Comparison of ENCODE assay signal across 2 cellular contexts in the genomic region with DNA sequence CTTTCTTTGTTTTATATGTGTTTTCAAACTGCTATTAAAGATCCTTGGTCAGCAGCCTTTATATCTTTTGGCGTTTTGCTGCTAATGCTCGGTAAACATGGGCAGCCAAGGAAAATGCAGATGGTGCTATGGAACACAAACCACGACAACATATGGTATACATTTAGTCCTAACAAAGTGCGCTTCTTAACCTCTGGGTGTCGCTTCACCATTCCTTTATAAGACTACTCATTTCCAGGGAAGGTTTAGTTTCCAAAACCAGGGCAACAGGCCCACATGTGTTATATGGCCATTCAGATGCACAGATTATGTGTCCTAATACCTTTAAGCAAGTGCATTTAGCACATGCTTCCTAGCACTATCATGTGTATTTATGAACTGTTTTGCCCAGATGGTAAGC.
A peak's percentile ranks its signal among the peaks of the same experiment; 100 is the strongest.
TF ChIP-seq lines count a peak whose summit lies in the region.

No MANE protein-coding gene starts in this region.

TF ChIP-seq in IMR-90, 13 proteins besides CTCF, POLR2A, EP300 and RAD21:
- TF ChIP-seq MAZ (IDR thresholded peaks at IDR 0.05; ENCODE audit: borderline replicate concordance, low read depth, low read length) (no peak), SMC3 (IDR thresholded peaks at IDR 0.05; ENCODE audit: low read depth, low read length) (peak; percentile 36; the same call in 1 of the 2 replicates), CHD1 (IDR thresholded peaks at IDR 0.05; ENCODE audit: low read depth, low read length) (no peak), RCOR1 (IDR thresholded peaks at IDR 0.05; ENCODE audit: insufficient replicate concordance, low read length) (no peak), RFX5 (IDR thresholded peaks at IDR 0.05; ENCODE audit: low read depth, low read length) (no peak), USF2 (IDR thresholded peaks at IDR 0.05; ENCODE audit: low read depth, low read length) (no peak), MAFK (IDR thresholded peaks at IDR 0.05; ENCODE audit: low read depth, low read length) (no peak), CEBPB (IDR thresholded peaks at IDR 0.05; ENCODE audit: low read depth, low read length) (no peak)

TF ChIP-seq in WTC11, 78 proteins besides CTCF, POLR2A, EP300 and RAD21:
- TF ChIP-seq, protein P1, sequence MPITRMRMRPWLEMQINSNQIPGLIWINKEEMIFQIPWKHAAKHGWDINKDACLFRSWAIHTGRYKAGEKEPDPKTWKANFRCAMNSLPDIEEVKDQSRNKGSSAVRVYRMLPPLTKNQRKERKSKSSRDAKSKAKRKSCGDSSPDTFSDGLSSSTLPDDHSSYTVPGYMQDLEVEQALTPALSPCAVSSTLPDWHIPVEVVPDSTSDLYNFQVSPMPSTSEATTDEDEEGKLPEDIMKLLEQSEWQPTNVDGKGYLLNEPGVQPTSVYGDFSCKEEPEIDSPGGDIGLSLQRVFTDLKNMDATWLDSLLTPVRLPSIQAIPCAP (CRISPR knock-in tag; IDR thresholded peaks at IDR 0.05), result no peak
- TF ChIP-seq NR2C2 (CRISPR knock-in tag; IDR thresholded peaks at IDR 0.05) (no peak), ZNF138 (CRISPR knock-in tag; conservative IDR thresholded peaks at IDR 0.05) (no peak), ATF1 (CRISPR knock-in tag; IDR thresholded peaks at IDR 0.05) (no peak), HMGA2 (CRISPR knock-in tag; IDR thresholded peaks at IDR 0.05) (no peak), CDX4 (CRISPR knock-in tag; IDR thresholded peaks at IDR 0.05; ENCODE audit: borderline replicate concordance) (no peak), EMX1 (CRISPR knock-in tag; IDR thresholded peaks at IDR 0.05) (no peak), SP1 (CRISPR knock-in tag; conservative IDR thresholded peaks at IDR 0.05) (no peak), SOX15 (CRISPR knock-in tag; IDR thresholded peaks at IDR 0.05) (no peak), USF2 (CRISPR knock-in tag; IDR thresholded peaks at IDR 0.05) (no peak), ETV6 (CRISPR knock-in tag; IDR thresholded peaks at IDR 0.05) (no peak), TEAD1 (CRISPR knock-in tag; IDR thresholded peaks at IDR 0.05) (no peak), GRHL2 (CRISPR knock-in tag; IDR thresholded peaks at IDR 0.05; ENCODE audit: insufficient replicate concordance, severe bottlenecking) (no peak), NFATC4 (CRISPR knock-in tag; IDR thresholded peaks at IDR 0.05) (no peak), NFE2L1 (CRISPR knock-in tag; IDR thresholded peaks at IDR 0.05) (no peak), SMAD4 (CRISPR knock-in tag; IDR thresholded peaks at IDR 0.05) (no peak)
- TF ChIP-seq, protein P2, sequence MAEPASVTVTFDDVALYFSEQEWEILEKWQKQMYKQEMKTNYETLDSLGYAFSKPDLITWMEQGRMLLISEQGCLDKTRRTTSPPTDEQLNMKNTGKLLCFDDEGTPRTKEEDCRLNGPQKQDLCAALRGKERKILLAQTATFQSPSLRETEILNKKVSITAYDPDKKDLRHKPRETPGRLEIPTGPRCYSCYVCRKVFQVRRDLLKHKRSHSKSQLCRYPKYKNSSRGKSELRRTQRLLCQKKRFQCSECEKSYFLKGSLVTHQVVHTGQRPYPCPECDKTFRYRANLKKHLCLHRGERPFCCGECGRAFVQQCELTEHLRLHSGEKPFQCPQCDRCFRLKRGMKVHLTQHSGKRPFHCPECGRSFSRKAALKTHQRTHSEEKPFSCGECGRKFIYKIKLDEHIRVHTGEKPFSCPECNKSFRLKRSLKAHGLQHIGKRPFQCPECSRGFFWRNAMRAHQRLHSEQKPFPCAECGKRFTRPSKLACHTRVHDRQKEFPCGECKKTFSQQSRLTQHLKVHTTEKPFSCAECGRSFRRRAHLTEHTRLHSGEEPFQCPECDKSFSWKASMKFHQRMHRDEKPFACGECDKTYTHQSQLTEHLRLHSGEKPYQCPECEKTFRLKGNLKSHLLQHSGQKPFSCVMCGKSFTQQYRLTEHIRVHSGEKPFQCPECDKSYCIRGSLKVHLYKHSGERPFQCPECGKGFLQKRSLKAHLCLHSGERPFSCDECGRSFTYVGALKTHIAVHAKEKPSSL (CRISPR knock-in tag; conservative IDR thresholded peaks at IDR 0.05), result no peak
- TF ChIP-seq, protein P3, sequence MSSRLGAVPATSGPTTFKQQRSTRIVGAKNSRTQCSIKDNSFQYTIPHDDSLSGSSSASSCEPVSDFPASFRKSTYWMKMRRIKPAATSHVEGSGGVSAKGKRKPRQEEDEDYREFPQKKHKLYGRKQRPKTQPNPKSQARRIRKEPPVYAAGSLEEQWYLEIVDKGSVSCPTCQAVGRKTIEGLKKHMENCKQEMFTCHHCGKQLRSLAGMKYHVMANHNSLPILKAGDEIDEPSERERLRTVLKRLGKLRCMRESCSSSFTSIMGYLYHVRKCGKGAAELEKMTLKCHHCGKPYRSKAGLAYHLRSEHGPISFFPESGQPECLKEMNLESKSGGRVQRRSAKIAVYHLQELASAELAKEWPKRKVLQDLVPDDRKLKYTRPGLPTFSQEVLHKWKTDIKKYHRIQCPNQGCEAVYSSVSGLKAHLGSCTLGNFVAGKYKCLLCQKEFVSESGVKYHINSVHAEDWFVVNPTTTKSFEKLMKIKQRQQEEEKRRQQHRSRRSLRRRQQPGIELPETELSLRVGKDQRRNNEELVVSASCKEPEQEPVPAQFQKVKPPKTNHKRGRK (CRISPR knock-in tag; IDR thresholded peaks at IDR 0.05; ENCODE audit: borderline replicate concordance), result no peak
- TF ChIP-seq, protein P4, sequence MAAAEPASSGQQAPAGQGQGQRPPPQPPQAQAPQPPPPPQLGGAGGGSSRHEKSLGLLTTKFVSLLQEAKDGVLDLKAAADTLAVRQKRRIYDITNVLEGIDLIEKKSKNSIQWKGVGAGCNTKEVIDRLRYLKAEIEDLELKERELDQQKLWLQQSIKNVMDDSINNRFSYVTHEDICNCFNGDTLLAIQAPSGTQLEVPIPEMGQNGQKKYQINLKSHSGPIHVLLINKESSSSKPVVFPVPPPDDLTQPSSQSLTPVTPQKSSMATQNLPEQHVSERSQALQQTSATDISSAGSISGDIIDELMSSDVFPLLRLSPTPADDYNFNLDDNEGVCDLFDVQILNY (CRISPR knock-in tag; IDR thresholded peaks at IDR 0.05), result no peak
